ENCODE assay signal across 8 cellular contexts in the genomic region with DNA sequence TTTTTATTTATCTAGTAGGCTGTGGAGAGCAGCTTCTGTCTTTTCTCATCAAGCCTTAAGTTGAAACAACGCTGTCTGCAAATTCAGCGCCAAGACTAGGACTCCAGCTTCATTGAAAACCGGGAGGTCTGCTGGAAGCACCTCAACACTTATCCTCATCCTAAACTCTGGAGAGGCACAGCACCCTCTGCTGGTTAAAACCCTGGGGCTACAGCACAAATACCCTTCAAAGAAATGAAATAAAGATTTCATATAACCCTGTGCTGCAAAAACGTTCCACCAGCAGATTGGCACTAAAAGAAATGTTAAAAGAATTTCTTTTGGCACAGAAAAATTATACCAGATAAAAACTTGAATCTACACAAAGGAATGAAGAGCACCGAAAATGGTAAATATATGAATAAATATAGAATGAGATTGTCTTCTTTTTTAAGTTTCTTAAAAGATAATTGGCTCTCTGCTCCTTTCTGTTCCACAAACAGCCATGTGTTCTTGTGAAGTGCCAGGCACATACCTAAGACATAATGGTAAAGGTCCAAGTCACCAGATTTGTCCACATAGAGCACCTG.
DNase-seq lines count a peak whose midpoint lies in the region; ATAC-seq, FAIRE-seq and TF ChIP-seq lines count a peak whose summit lies in the region.

No MANE protein-coding gene starts in this region.

- FAIRE-seq in frontal cortex (lab: Jason Lieb, UNC), result no peak

- no peaks in the 10 kb centered on the region for H3K79me2 ChIP-seq in smooth muscle cell (ENCODE audit: low read depth)

- H3F3A ChIP-seq in smooth muscle cell (ENCODE audit: low read depth), result no peaks in the 10 kb centered on the region

- no peak overlapping the region for H2AFZ ChIP-seq in smooth muscle cell (ENCODE audit: low read depth)

- no peaks in the 10 kb centered on the region for H3K36me3 ChIP-seq in smooth muscle cell (ENCODE audit: low read depth)

- H3K9ac ChIP-seq in smooth muscle cell (ENCODE audit: low read depth), result no peak overlapping the region

- no peak overlapping the region for H3K4me2 ChIP-seq in smooth muscle cell

- H3K4me1 ChIP-seq in smooth muscle cell (ENCODE audit: low read depth), result no peaks in the 10 kb centered on the region

- peak; percentile 54 for TF ChIP-seq CTCF in smooth muscle cell (IDR thresholded peaks at IDR 0.05; ENCODE audit: borderline replicate concordance, insufficient read depth, poor library complexity, severe bottlenecking)

- WGBS in smooth muscle cell (ENCODE audit: low lambda C conversion rate), result 36% methylated on average over 5 of the region's 5 CpGs

- no peaks in the 10 kb centered on the region for H4K20me1 ChIP-seq in smooth muscle cell (ENCODE audit: low read depth)

- DNase-seq in NCI-H1417 (lab: John Stamatoyannopoulos, UW), result peak in 2 of 3 experiments; percentile 5 to 33
- no peak for DNase-seq in NCI-H1417 treated with DMSO at 0.1 percent for 48 hours (lab: John Stamatoyannopoulos, UW)
- peak; percentile 49 for DNase-seq in NOMO-1 treated with DMSO at 0.1 percent for 48 hours (lab: John Stamatoyannopoulos, UW; ENCODE audit: unreplicated experiment)
- peak; percentile 23 for DNase-seq in activated T-cell treated with anti-CD3 and anti-CD28 coated beads for 48 hours (ENCODE audit: low read depth)
- DNase-seq in globus pallidus (ENCODE audit: low spot score), result peak; percentile 32
- no peak for DNase-seq in smooth muscle cell (lab: John Stamatoyannopoulos, UW; ENCODE audit: unreplicated experiment)
- no peak for DNase-seq in frontal cortex (ENCODE audit: low spot score in 2 of 2)

- ATAC-seq in GM21723 (IDR thresholded peaks at IDR 0.05; ENCODE audit: unreplicated experiment), result no peak

- no peak overlapping the region for H3K4me3 ChIP-seq in smooth muscle cell

- H3K27me3 ChIP-seq in smooth muscle cell (ENCODE audit: low read depth), result no peaks in the 10 kb centered on the region

- H3K27ac ChIP-seq in smooth muscle cell (ENCODE audit: low read depth), result no peak overlapping the region

- H3K9me3 ChIP-seq in smooth muscle cell (replicated peaks; ENCODE audit: low read depth), result no peaks in the 10 kb centered on the region

Comparison
In these comparisons a context has a peak if more than half of its experiments do, and no peak if none do; other contexts are left out.
1. DNase-seq: peak in NCI-H1417 (2 of 3), NOMO-1 treated with DMSO at 0.1 percent for 48 hours (single experiment), activated T-cell treated with anti-CD3 and anti-CD28 coated beads for 48 hours (single experiment) and globus pallidus (single experiment); none in NCI-H1417 treated with DMSO at 0.1 percent for 48 hours (single experiment), smooth muscle cell (single experiment) and frontal cortex (0 of 2).